In genomic region chr3:18124501-18124900, GRCh38 we compare ENCODE assay signal across 1 cellular context.
TF ChIP-seq lines count a peak whose summit lies in the region.

No MANE protein-coding gene starts in this region.

TF ChIP-seq in HEK293, 187 proteins besides CTCF, POLR2A, EP300 and RAD21 (continued from another document):
- TF ChIP-seq ZNF692 (tag by site-specific recombination; IDR thresholded peaks at IDR 0.05): peak; percentile 36; the same call in 1 of the 2 replicates
- TF ChIP-seq ZBTB7A (tag by site-specific recombination; IDR thresholded peaks at IDR 0.05; ENCODE audit: low read depth): no peak
- no peak for TF ChIP-seq ZNF341 (tag by site-specific recombination; IDR thresholded peaks at IDR 0.05; ENCODE audit: low read depth)
- TF ChIP-seq ZNF785 (tag by site-specific recombination; IDR thresholded peaks at IDR 0.05): no peak
- TF ChIP-seq GLIS2 (tag by site-specific recombination; IDR thresholded peaks at IDR 0.05): no peak
- TF ChIP-seq ZNF366 (tag by site-specific recombination; conservative IDR thresholded peaks at IDR 0.05): peak; percentile 35; the same call in 1 of the 2 replicates
- TF ChIP-seq ZNF2 (tag by site-specific recombination; IDR thresholded peaks at IDR 0.05): 0 out of 2 replicates have a peak, but pooled peaks have one; percentile 49
- TF ChIP-seq ZNF37A (tag by site-specific recombination; IDR thresholded peaks at IDR 0.05): no peak
- TF ChIP-seq ZNF518A (tag by site-specific recombination; conservative IDR thresholded peaks at IDR 0.05; ENCODE audit: low read depth): no peak
- TF ChIP-seq ZNF24 (tag by site-specific recombination; IDR thresholded peaks at IDR 0.05): no peak
- TF ChIP-seq ZNF362 (tag by site-specific recombination; IDR thresholded peaks at IDR 0.05): peak; percentile 77
- TF ChIP-seq ZNF121 (tag by site-specific recombination; IDR thresholded peaks at IDR 0.05): no peak
- TF ChIP-seq ZNF274 (IDR thresholded peaks at IDR 0.05; ENCODE audit: low read length): no peak
- TF ChIP-seq ZNF274 (tag by site-specific recombination; IDR thresholded peaks at IDR 0.05; ENCODE audit: borderline replicate concordance): no peak
- TF ChIP-seq ZNF645 (tag by site-specific recombination; IDR thresholded peaks at IDR 0.05): no peak
- 0 out of 2 replicates have a peak, but pooled peaks have one; percentile 11 for TF ChIP-seq ZNF335 (tag by site-specific recombination; conservative IDR thresholded peaks at IDR 0.05)
- TF ChIP-seq KLF17 (tag by site-specific recombination; IDR thresholded peaks at IDR 0.05): peak; percentile 39; the same call in 1 of the 2 replicates
- TF ChIP-seq OSR2 (tag by site-specific recombination; IDR thresholded peaks at IDR 0.05): peak; percentile 77
- no peak for TF ChIP-seq ZNF529 (tag by site-specific recombination; IDR thresholded peaks at IDR 0.05; ENCODE audit: insufficient replicate concordance)
